1 cellular context compared by ENCODE assay signal in genomic region chr3:52240059-52240885, GRCh38.
TF ChIP-seq lines count a peak whose summit lies in the region.

No MANE protein-coding gene starts in this region.

TF ChIP-seq in HEK293, 187 proteins besides CTCF, POLR2A, EP300 and RAD21 (continued from another document):
- TF ChIP-seq ZNF211 (tag by site-specific recombination; IDR thresholded peaks at IDR 0.05; ENCODE audit: low read depth) (no peak), ZNF670 (tag by site-specific recombination; IDR thresholded peaks at IDR 0.05; ENCODE audit: low read depth) (no peak), KLF8 (tag by site-specific recombination; IDR thresholded peaks at IDR 0.05) (0 out of 2 replicates have a peak, but pooled peaks have one; percentile 0), ZBTB20 (tag by site-specific recombination; IDR thresholded peaks at IDR 0.05) (peak; percentile 54; the same call in 1 of the 2 replicates), ZNF623 (tag by site-specific recombination; IDR thresholded peaks at IDR 0.05) (peak; percentile 99), SCRT2 (tag by site-specific recombination; IDR thresholded peaks at IDR 0.05) (peak; percentile 82), ZNF768 (tag by site-specific recombination; IDR thresholded peaks at IDR 0.05) (no peak), ZBTB8A (tag by site-specific recombination; IDR thresholded peaks at IDR 0.05) (no peak; the same call in 1 of the 2 replicates), TRIM28 (IDR thresholded peaks at IDR 0.05; ENCODE audit: borderline replicate concordance, low read length) (peak; percentile 38; the same call in 1 of the 2 replicates), ZNF558 (tag by site-specific recombination; IDR thresholded peaks at IDR 0.05) (no peak; the same call in 1 of the 2 replicates), ZFHX2 (tag by site-specific recombination; conservative IDR thresholded peaks at IDR 0.05) (peak; percentile 33; the same call in 1 of the 2 replicates), ZNF26 (tag by site-specific recombination; IDR thresholded peaks at IDR 0.05) (no peak), ZNF600 (tag by site-specific recombination; IDR thresholded peaks at IDR 0.05) (peak; percentile 41; the same call in 1 of the 2 replicates), GLIS1 (tag by site-specific recombination; IDR thresholded peaks at IDR 0.05) (peak; percentile 75), ZSCAN30 (tag by site-specific recombination; IDR thresholded peaks at IDR 0.05) (peak; percentile 59; the same call in 1 of the 2 replicates), ZBTB6 (tag by site-specific recombination; IDR thresholded peaks at IDR 0.05) (no peak), ZBTB1 (tag by site-specific recombination; IDR thresholded peaks at IDR 0.05) (no peak), ZNF513 (tag by site-specific recombination; IDR thresholded peaks at IDR 0.05) (no peak), GFI1B (tag by site-specific recombination; IDR thresholded peaks at IDR 0.05) (no peak), PATZ1 (tag by site-specific recombination; IDR thresholded peaks at IDR 0.05) (peak; percentile 84), ZNF521 (tag by site-specific recombination; IDR thresholded peaks at IDR 0.05) (no peak), ZBTB17 (tag by site-specific recombination; IDR thresholded peaks at IDR 0.05) (peak; percentile 47; the same call in 1 of the 2 replicates), ZNF24 (tag by site-specific recombination; IDR thresholded peaks at IDR 0.05) (0 out of 2 replicates have a peak, but pooled peaks have one; percentile 16), ZNF692 (tag by site-specific recombination; IDR thresholded peaks at IDR 0.05) (peak; percentile 63; the same call in 1 of the 2 replicates)
